ENCODE assay signal across 9 cellular contexts in genomic region chr21:25283720-25284119, GRCh38.
DNase-seq lines count a peak whose midpoint lies in the region; ATAC-seq, FAIRE-seq and TF ChIP-seq lines count a peak whose summit lies in the region.
"Had no signal": no experiment of that assay in that cellular context is flagged by ENCODE, and none has a peak within 500 bp of the region (broad histone marks: within the 10 kb centered on the region; RNA-seq: fewer than 3 reads in every experiment).

No MANE protein-coding gene starts in this region.

- no peak overlapping the region for H3K27ac ChIP-seq in heart left ventricle

- no peaks in the 10 kb centered on the region for H3K4me1 ChIP-seq in heart left ventricle

- H3K4me3 ChIP-seq in heart left ventricle = no peak overlapping the region

- DNase-seq in AML-193 (lab: John Stamatoyannopoulos, UW) (peak; percentile 6 to 34), RCC 7860 (ENCODE audit: low spot score) (peak; percentile 33), glomerular visceral epithelial cell (ENCODE audit: extremely low spot score) (peak; percentile 16), ecto neural progenitor cell (ENCODE audit: low spot score) (no peak), heart left ventricle (no peak), NCI-H2227 (lab: John Stamatoyannopoulos, UW; ENCODE audit: unreplicated experiment) (no peak), cerebellar cortex (ENCODE audit: low spot score) (no peak)

- peak; percentile 59 for FAIRE-seq in RCC 7860 (lab: Jason Lieb, UNC)
- FAIRE-seq: TTC549 had no signal

- WGBS in heart left ventricle, 4 donors = 60 to 72% (median 69%) methylated on average over 6 of the region's 6 CpGs

- H3K36me3 ChIP-seq in heart left ventricle = no peaks in the 10 kb centered on the region

- H3K9me3 ChIP-seq in heart left ventricle = no peaks in the 10 kb centered on the region

- TF ChIP-seq POLR2A in heart left ventricle (IDR thresholded peaks at IDR 0.05) = no peak

- peak; percentile 59 for ATAC-seq in GM19035 (IDR thresholded peaks at IDR 0.05; ENCODE audit: unreplicated experiment)
- ATAC-seq in heart left ventricle = no peak

- no peaks in the 10 kb centered on the region for H3K27me3 ChIP-seq in heart left ventricle

- TF ChIP-seq CTCF in heart left ventricle (IDR thresholded peaks at IDR 0.05) = no peak

- intact Hi-C loops in heart left ventricle (cut with DNase I) = no loop called here

Comparison
In these comparisons a context has a peak if more than half of its experiments do, and no peak if none do; other contexts are left out.
1. DNase-seq: peak in AML-193 (2 of 2), RCC 7860 (single experiment) and glomerular visceral epithelial cell (single experiment); none in ecto neural progenitor cell (single experiment), heart left ventricle (0 of 5), NCI-H2227 (single experiment) and cerebellar cortex (single experiment).